ENCODE assay signal across 10 cellular contexts in genomic region chr12:4280351-4281163, GRCh38. TPM values are rescaled to one million over a fixed set of nuclear protein-coding genes. Genes with fewer than 3 reads are reported as not detected.
DNase-seq lines count a peak whose midpoint lies in the region; ATAC-seq and TF ChIP-seq lines count a peak whose summit lies in the region.
"Had no signal": no experiment of that assay in that cellular context is flagged by ENCODE, and none has a peak within 500 bp of the region (broad histone marks: within the 10 kb centered on the region; RNA-seq: fewer than 3 reads in every experiment).

No MANE protein-coding gene starts in this region.

- peak overlapping the region; percentile 67 for H3K4me3 ChIP-seq in CD4-positive, CD25-positive, alpha-beta regulatory T cell (ENCODE audit: low read depth, low read length)
- peak overlapping the region in 2 of 4 donors; percentile 21 to 26 for H3K4me3 ChIP-seq in esophagus muscularis mucosa
- H3K4me3 ChIP-seq: testis had no signal

- TF ChIP-seq CTCF in esophagus muscularis mucosa (IDR thresholded peaks at IDR 0.05) (no peak), natural killer cell (IDR thresholded peaks at IDR 0.05) (no peak)

- peak overlapping the region; percentile 89 to 96 (median 90) for H3K27ac Mint-ChIP-seq in CD4-positive, CD25-positive, alpha-beta regulatory T cell
- H3K27ac Mint-ChIP-seq in activated CD4-positive, alpha-beta memory T cell treated with anti-CD3 and anti-CD28 coated beads for 36 hours: peak overlapping the region; percentile 72
- peak overlapping the region; percentile 71 to 77 for H3K27ac Mint-ChIP-seq in natural killer cell

- no peak for TF ChIP-seq EP300 in esophagus muscularis mucosa (IDR thresholded peaks at IDR 0.05)

- H3K27me3 Mint-ChIP-seq in CD4-positive, CD25-positive, alpha-beta regulatory T cell: no peaks in the 10 kb centered on the region
- H3K27me3 Mint-ChIP-seq in activated CD4-positive, alpha-beta memory T cell treated with anti-CD3 and anti-CD28 coated beads for 36 hours: no peaks in the 10 kb centered on the region
- no peaks in the 10 kb centered on the region for H3K27me3 Mint-ChIP-seq in natural killer cell (ENCODE audit: low read depth in 2 of 2)

- H3K4me1 Mint-ChIP-seq in CD4-positive, CD25-positive, alpha-beta regulatory T cell: peaks cover 33 to 93% (median 70%) of the 10 kb centered on the region in 4 donors
- peaks cover 85% of the 10 kb centered on the region for H3K4me1 Mint-ChIP-seq in activated CD4-positive, alpha-beta memory T cell treated with anti-CD3 and anti-CD28 coated beads for 36 hours (ENCODE audit: low read depth)
- peaks cover 61 to 68% of the 10 kb centered on the region in 2 donors for H3K4me1 Mint-ChIP-seq in natural killer cell

- CTCF ChIA-PET in activated CD4-positive, alpha-beta memory T cell treated with anti-CD3 and anti-CD28 coated beads for 36 hours (lab: Charles Lee): interaction anchor here (0.8 to 5.7 kb wide), 2 partner anchors 12 to 396 kb away, joined by 3 to 130 read pairs; no protein-coding TSS in a partner anchor

- no peaks in the 10 kb centered on the region for H3K27me3 ChIP-seq in CD4-positive, CD25-positive, alpha-beta regulatory T cell (ENCODE audit: control insufficient read depth, insufficient read depth, low read length)
- H3K27me3 ChIP-seq in esophagus muscularis mucosa: no peaks in the 10 kb centered on the region
- H3K27me3 ChIP-seq: testis had no signal

- peak overlapping the region; percentile 59 for H3K27ac ChIP-seq in CD4-positive, CD25-positive, alpha-beta regulatory T cell (ENCODE audit: insufficient read depth, low read length, poor library complexity, severe bottlenecking)
- H3K27ac ChIP-seq in esophagus muscularis mucosa (replicated peaks in 1 of 4): peak overlapping the region; percentile 70 to 98 (median 84)

- WGBS in esophagus muscularis mucosa: 26% methylated on average over 12 of the region's 15 CpGs

- peaks cover 54% of the 10 kb centered on the region for H3K36me3 Mint-ChIP-seq in CD4-positive, CD25-positive, alpha-beta regulatory T cell
- H3K36me3 Mint-ChIP-seq in activated CD4-positive, alpha-beta memory T cell treated with anti-CD3 and anti-CD28 coated beads for 36 hours: peaks cover 92% of the 10 kb centered on the region
- peaks cover 8% of the 10 kb centered on the region for H3K36me3 Mint-ChIP-seq in natural killer cell

- peaks cover 89% of the 10 kb centered on the region for H3K4me1 ChIP-seq in CD4-positive, CD25-positive, alpha-beta regulatory T cell (ENCODE audit: control insufficient read depth, insufficient read depth, low read length, poor library complexity, severe bottlenecking)
- peaks cover 64 to 89% (median 87%) of the 10 kb centered on the region in 4 donors for H3K4me1 ChIP-seq in esophagus muscularis mucosa

- DNase-seq in CD4-positive, CD25-positive, alpha-beta regulatory T cell: no peak
- DNase-seq in activated CD4-positive, alpha-beta memory T cell treated with anti-CD3 and anti-CD28 coated beads for 36 hours: no peak
- peak; percentile 86 for DNase-seq in esophagus muscularis mucosa (ENCODE audit: extremely low spot score)
- no peak for DNase-seq in natural killer cell
- no peak for DNase-seq in stimulated activated naive CD4-positive, alpha-beta T cell (lab: John Stamatoyannopoulos, UW)
- no peak for DNase-seq in DMS53 treated with DMSO at 0.1 percent for 48 hours (lab: John Stamatoyannopoulos, UW; ENCODE audit: unreplicated experiment)
- no peak for DNase-seq in HuH-7.5 (ENCODE audit: low spot score)
- DNase-seq: activated effector memory CD4-positive, alpha-beta T cell treated with anti-CD3 and anti-CD28 coated beads, Interleukin-2, amount 50 U/mL, for 16 hours; testis had no signal

- intact Hi-C loops in activated CD4-positive, alpha-beta memory T cell treated with anti-CD3 and anti-CD28 coated beads for 36 hours (cut with micrococcal nuclease): no loop called here
- intact Hi-C loops in esophagus muscularis mucosa (cut with DNase I) (no loop called here), natural killer cell (cut with micrococcal nuclease) (no loop called here)

- no peaks in the 10 kb centered on the region for H3K9me3 Mint-ChIP-seq in CD4-positive, CD25-positive, alpha-beta regulatory T cell
- no peaks in the 10 kb centered on the region for H3K9me3 Mint-ChIP-seq in activated CD4-positive, alpha-beta memory T cell treated with anti-CD3 and anti-CD28 coated beads for 36 hours
- H3K9me3 Mint-ChIP-seq in natural killer cell: no peaks in the 10 kb centered on the region

- peaks cover 91% of the 10 kb centered on the region for H3K36me3 ChIP-seq in CD4-positive, CD25-positive, alpha-beta regulatory T cell (ENCODE audit: control insufficient read depth, insufficient read depth, low read length)
- peaks cover 6 to 81% (median 71%) of the 10 kb centered on the region in 4 donors for H3K36me3 ChIP-seq in esophagus muscularis mucosa

- peak overlapping the region; percentile 72 to 96 (median 85) for H3K4me3 Mint-ChIP-seq in CD4-positive, CD25-positive, alpha-beta regulatory T cell
- H3K4me3 Mint-ChIP-seq in activated CD4-positive, alpha-beta memory T cell treated with anti-CD3 and anti-CD28 coated beads for 36 hours: no peak overlapping the region
- no peak overlapping the region for H3K4me3 Mint-ChIP-seq in natural killer cell

- no peaks in the 10 kb centered on the region for H3K9me3 ChIP-seq in CD4-positive, CD25-positive, alpha-beta regulatory T cell (ENCODE audit: control insufficient read depth in 2 of 2, low read length in 2 of 2)
- H3K9me3 ChIP-seq in esophagus muscularis mucosa: no peaks in the 10 kb centered on the region
- H3K9me3 ChIP-seq: testis had no signal

- no peak for TF ChIP-seq POLR2A in esophagus muscularis mucosa (IDR thresholded peaks at IDR 0.05; ENCODE audit: low read depth)

- no peak for ATAC-seq in CD4-positive, CD25-positive, alpha-beta regulatory T cell (ENCODE audit: low read depth in 2 of 2)
- ATAC-seq in natural killer cell (no peak), HG03097 (IDR thresholded peaks at IDR 0.05; ENCODE audit: low FRiP score, unreplicated experiment) (no peak)

- POLR2A ChIA-PET in activated CD4-positive, alpha-beta memory T cell treated with anti-CD3 and anti-CD28 coated beads for 36 hours (lab: Charles Lee): interaction anchor here (0.8 kb wide), 1 partner anchor 168 kb away, joined by 3 read pairs; no protein-coding TSS in a partner anchor

RNA-seq across cellular contexts. Expression of gene CCND2, which starts 7.0 kb away (rescaled TPM):
- total RNA-seq in CD4-positive, CD25-positive, alpha-beta regulatory T cell: 206 TPM
- polyA plus RNA-seq in CD4-positive, CD25-positive, alpha-beta regulatory T cell: 10 to 100 TPM; 51.8 to 67.1 (median 62.9) TPM
- 100 to 1,000 TPM; 255 to 261 TPM for total RNA-seq in activated CD4-positive, alpha-beta memory T cell treated with anti-CD3 and anti-CD28 coated beads for 36 hours
- total RNA-seq in esophagus muscularis mucosa (100 to 1,000 TPM; 101 to 122 (median 111) TPM), natural killer cell (100 to 1,000 TPM; 164 to 247 (median 228) TPM)

RNA-seq across cellular contexts. Expression of gene TIGAR, which starts 40.5 kb away (rescaled TPM):
- total RNA-seq in CD4-positive, CD25-positive, alpha-beta regulatory T cell: 13.3 TPM
- 1 to 10 TPM; 2.1 to 7.1 (median 5.6) TPM for polyA plus RNA-seq in CD4-positive, CD25-positive, alpha-beta regulatory T cell
- 10 to 100 TPM; 12.0 to 13.6 TPM for total RNA-seq in activated CD4-positive, alpha-beta memory T cell treated with anti-CD3 and anti-CD28 coated beads for 36 hours
- total RNA-seq in esophagus muscularis mucosa: 1 to 10 TPM; 6.6 to 7.6 (median 7.4) TPM
- 1 to 10 TPM; 6.1 to 7.4 (median 7.3) TPM for total RNA-seq in natural killer cell

Comparison
In these comparisons a context has a peak if more than half of its experiments do, and no peak if none do; other contexts are left out.
1. H3K4me3 Mint-ChIP-seq: peak in CD4-positive, CD25-positive, alpha-beta regulatory T cell (4 of 4); none in activated CD4-positive, alpha-beta memory T cell treated with anti-CD3 and anti-CD28 coated beads for 36 hours (single experiment) and natural killer cell (single experiment).
2. Peak in every context shown above with its lines, with median percentiles within 50 percentile points of each other: H3K27ac Mint-ChIP-seq.